In the genomic region with DNA sequence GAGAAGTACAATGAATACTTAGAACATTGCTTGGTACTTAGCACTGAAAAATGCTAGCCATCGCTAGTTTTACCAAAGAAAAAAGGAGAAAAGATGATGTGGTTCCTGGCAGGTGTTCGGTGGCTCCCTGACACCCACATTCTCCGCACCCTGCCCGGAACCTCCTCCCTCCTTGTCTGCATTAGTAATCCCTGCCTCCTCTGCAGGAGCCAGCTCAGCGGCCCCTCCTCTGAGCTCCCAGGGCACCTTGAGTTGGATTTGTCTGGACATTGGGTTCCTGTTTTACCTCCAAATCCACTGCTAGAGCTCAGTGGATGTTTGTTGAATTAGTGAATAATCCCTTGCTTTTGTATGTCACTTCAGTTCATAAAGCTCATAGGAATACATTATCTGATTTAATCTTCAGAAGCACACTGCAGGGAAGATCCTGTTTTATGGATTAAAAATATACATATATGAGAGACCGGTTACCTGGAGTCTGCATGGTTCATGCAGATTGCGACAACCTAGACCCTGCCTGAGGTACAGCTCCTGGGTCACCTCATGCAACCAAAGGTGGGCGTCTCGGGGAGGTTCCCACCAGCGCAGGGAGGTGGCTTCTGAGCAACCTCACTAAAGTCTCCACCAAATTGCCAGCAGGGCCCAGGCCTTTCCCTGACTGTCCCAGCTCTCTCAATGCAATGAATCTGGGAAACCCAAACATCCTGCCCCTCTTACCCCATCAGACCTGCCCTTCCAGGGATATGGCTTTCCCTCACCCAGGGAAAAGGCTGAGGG, we compare ENCODE assay signal across 1 cellular context.
TF ChIP-seq lines count a peak whose summit lies in the region.

No MANE protein-coding gene starts in this region.

TF ChIP-seq in K562, 482 proteins besides CTCF, POLR2A, EP300 and RAD21:
- no peak for TF ChIP-seq SRF (CRISPR knock-in tag; IDR thresholded peaks at IDR 0.05)
- TF ChIP-seq ZNF232 (CRISPR knock-in tag; IDR thresholded peaks at IDR 0.05) = no peak
- TF ChIP-seq, protein P1, sequence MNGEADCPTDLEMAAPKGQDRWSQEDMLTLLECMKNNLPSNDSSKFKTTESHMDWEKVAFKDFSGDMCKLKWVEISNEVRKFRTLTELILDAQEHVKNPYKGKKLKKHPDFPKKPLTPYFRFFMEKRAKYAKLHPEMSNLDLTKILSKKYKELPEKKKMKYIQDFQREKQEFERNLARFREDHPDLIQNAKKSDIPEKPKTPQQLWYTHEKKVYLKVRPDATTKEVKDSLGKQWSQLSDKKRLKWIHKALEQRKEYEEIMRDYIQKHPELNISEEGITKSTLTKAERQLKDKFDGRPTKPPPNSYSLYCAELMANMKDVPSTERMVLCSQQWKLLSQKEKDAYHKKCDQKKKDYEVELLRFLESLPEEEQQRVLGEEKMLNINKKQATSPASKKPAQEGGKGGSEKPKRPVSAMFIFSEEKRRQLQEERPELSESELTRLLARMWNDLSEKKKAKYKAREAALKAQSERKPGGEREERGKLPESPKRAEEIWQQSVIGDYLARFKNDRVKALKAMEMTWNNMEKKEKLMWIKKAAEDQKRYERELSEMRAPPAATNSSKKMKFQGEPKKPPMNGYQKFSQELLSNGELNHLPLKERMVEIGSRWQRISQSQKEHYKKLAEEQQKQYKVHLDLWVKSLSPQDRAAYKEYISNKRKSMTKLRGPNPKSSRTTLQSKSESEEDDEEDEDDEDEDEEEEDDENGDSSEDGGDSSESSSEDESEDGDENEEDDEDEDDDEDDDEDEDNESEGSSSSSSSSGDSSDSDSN (IDR thresholded peaks at IDR 0.05; ENCODE audit: borderline replicate concordance in 1 of 2, low read depth in 2 of 2, low read length in 2 of 2) = 0 out of 4 replicates have a peak, but pooled peaks of 1 of the 2 experiments have one; percentile 28
